1 cellular context compared by ENCODE assay signal in the genomic region with DNA sequence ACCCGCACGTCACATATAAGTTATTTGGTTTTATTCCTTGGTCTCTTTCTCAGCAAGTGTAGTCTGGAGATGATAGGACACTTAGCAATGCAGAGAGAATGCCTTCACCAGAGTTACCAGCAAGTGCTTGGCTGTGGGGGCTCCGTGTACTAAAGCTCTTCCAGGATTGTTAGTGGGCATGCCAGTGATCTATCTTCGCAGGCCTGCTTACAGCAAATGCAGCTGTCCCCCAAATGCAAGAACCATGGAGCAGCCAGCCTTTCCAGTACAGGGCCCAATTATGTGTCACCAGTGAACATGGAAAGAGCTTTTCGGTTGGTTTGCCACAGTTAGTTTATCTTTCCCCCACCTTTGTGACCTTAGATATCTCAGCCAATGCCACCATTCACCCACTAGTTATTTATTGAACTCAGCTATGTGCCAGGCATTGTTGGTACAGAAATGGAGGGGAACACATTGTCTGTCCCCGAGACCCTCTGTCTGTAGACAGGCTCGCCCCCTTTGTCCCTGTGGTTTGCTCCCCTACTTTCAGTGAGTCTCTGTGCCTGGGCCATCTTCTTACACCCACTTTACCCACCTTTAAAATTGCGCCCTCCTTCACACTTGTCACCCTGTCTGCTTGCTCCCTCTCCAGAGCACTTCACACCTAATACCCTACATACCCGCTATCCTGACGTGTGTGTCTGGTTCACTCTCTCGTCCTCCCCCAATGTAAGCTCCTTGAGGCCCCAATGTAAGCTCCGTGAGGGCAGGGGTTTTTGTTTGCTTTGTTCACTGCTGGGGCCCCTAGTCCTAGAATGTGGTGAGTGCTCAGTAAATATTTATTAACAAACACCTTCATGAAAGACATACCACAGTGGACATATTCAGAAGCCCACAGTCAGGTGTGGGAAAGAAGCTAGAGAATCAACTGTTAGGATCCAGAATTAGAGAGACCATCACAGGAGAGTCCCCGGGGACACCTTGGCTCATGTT.
TF ChIP-seq lines count a peak whose summit lies in the region.

No MANE protein-coding gene starts in this region.

TF ChIP-seq in WTC11, 78 proteins besides CTCF, POLR2A, EP300 and RAD21 (continued from another document):
- TF ChIP-seq RELA (CRISPR knock-in tag; IDR thresholded peaks at IDR 0.05; ENCODE audit: borderline replicate concordance) (no peak), CBFB (CRISPR knock-in tag; IDR thresholded peaks at IDR 0.05; ENCODE audit: low read depth) (no peak), GRHL2 (CRISPR knock-in tag; IDR thresholded peaks at IDR 0.05; ENCODE audit: insufficient replicate concordance, severe bottlenecking) (no peak), FOXK1 (CRISPR knock-in tag; IDR thresholded peaks at IDR 0.05) (no peak), ZNF396 (CRISPR knock-in tag; IDR thresholded peaks at IDR 0.05; ENCODE audit: borderline replicate concordance) (no peak)
- TF ChIP-seq, protein P1, sequence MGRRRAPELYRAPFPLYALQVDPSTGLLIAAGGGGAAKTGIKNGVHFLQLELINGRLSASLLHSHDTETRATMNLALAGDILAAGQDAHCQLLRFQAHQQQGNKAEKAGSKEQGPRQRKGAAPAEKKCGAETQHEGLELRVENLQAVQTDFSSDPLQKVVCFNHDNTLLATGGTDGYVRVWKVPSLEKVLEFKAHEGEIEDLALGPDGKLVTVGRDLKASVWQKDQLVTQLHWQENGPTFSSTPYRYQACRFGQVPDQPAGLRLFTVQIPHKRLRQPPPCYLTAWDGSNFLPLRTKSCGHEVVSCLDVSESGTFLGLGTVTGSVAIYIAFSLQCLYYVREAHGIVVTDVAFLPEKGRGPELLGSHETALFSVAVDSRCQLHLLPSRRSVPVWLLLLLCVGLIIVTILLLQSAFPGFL (CRISPR knock-in tag; IDR thresholded peaks at IDR 0.05; ENCODE audit: borderline replicate concordance): no peak
- TF ChIP-seq, protein P2, sequence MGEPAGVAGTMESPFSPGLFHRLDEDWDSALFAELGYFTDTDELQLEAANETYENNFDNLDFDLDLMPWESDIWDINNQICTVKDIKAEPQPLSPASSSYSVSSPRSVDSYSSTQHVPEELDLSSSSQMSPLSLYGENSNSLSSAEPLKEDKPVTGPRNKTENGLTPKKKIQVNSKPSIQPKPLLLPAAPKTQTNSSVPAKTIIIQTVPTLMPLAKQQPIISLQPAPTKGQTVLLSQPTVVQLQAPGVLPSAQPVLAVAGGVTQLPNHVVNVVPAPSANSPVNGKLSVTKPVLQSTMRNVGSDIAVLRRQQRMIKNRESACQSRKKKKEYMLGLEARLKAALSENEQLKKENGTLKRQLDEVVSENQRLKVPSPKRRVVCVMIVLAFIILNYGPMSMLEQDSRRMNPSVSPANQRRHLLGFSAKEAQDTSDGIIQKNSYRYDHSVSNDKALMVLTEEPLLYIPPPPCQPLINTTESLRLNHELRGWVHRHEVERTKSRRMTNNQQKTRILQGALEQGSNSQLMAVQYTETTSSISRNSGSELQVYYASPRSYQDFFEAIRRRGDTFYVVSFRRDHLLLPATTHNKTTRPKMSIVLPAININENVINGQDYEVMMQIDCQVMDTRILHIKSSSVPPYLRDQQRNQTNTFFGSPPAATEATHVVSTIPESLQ (CRISPR knock-in tag; IDR thresholded peaks at IDR 0.05): no peak
TF ChIP-seq in WTC11: peak in this region for 0.
